Comparison of ENCODE assay signal across 8 cellular contexts in genomic region chr10:112182808-112183328, GRCh38. TPM values are rescaled to one million over a fixed set of nuclear protein-coding genes. Genes with fewer than 3 reads are reported as not detected.
DNase-seq lines count a peak whose midpoint lies in the region; ATAC-seq, FAIRE-seq and TF ChIP-seq lines count a peak whose summit lies in the region.

No MANE protein-coding gene starts in this region.

- H3K27me3 Mint-ChIP-seq in glutamatergic neuron (ENCODE audit: unreplicated experiment), result peaks cover 9% of the 10 kb centered on the region

- H3K9me3 Mint-ChIP-seq in glutamatergic neuron (ENCODE audit: unreplicated experiment), result peaks cover 18% of the 10 kb centered on the region

- peak overlapping the region; percentile 97 for H2AFZ ChIP-seq in GM23248

- peaks cover 4% of the 10 kb centered on the region for H3K4me1 Mint-ChIP-seq in glutamatergic neuron (ENCODE audit: low read depth, unreplicated experiment)

- H3K36me3 ChIP-seq in GM23248 (ENCODE audit: low read depth) (peaks cover 16% of the 10 kb centered on the region; the same call in 1 of the 2 replicates), SJSA1 (peaks cover 23% of the 10 kb centered on the region), small intestine (ENCODE audit: control insufficient read depth in 2 of 2, insufficient read depth in 2 of 2, low read length in 2 of 2) (peaks cover 2% of the 10 kb centered on the region in 2 donors)

- H3K27ac ChIP-seq in GM23248, result no peak overlapping the region
- H3K27ac ChIP-seq in SJSA1, result no peak overlapping the region; the same call in 1 of the 2 replicates
- peak overlapping the region; percentile 34 to 64 for H3K27ac ChIP-seq in small intestine (ENCODE audit: low read depth in 1 of 2, low read length in 1 of 2)

- H3K27me3 ChIP-seq in GM23248 (replicated peaks; ENCODE audit: insufficient read depth) (no peaks in the 10 kb centered on the region), SJSA1 (replicated peaks) (no peaks in the 10 kb centered on the region), small intestine (ENCODE audit: control insufficient read depth in 2 of 2, insufficient read depth in 2 of 2, low read length in 2 of 2) (no peaks in the 10 kb centered on the region)

- no peak for FAIRE-seq in small intestine (lab: Jason Lieb, UNC)

- ATAC-seq in HG03432 (IDR thresholded peaks at IDR 0.05; ENCODE audit: unreplicated experiment), result no peak

- H3K9me2 ChIP-seq in GM23248 (ENCODE audit: insufficient read depth), result no peaks in the 10 kb centered on the region

- H3K27ac Mint-ChIP-seq in glutamatergic neuron (ENCODE audit: unreplicated experiment), result peak overlapping the region; percentile 92

- peaks cover 9% of the 10 kb centered on the region; the same call in 1 of the 2 replicates for H3K79me2 ChIP-seq in GM23248 (ENCODE audit: insufficient read depth)

- peaks cover 6% of the 10 kb centered on the region for H3K4me1 ChIP-seq in GM23248 (ENCODE audit: insufficient read depth)
- peaks cover 12% of the 10 kb centered on the region for H3K4me1 ChIP-seq in SJSA1 (replicated peaks)
- no peaks in the 10 kb centered on the region for H3K4me1 ChIP-seq in small intestine (ENCODE audit: control insufficient read depth in 2 of 2, insufficient read depth in 1 of 2, low read depth in 1 of 2, low read length in 1 of 2)

- peak overlapping the region; percentile 95 for H3K4me3 Mint-ChIP-seq in glutamatergic neuron (ENCODE audit: unreplicated experiment)

- H3F3A ChIP-seq in GM23248 (ENCODE audit: insufficient read depth), result no peaks in the 10 kb centered on the region

- DNase-seq in GM23248, result no peak
- DNase-seq in SJSA1 (ENCODE audit: low read depth in 1 of 2, low spot score in 2 of 2), result no peak
- DNase-seq in glutamatergic neuron, result no peak
- DNase-seq in small intestine, result peak; percentile 40
- no peak for DNase-seq in HCEC 1CT
- no peak for DNase-seq in GDM1 (lab: John Stamatoyannopoulos, UW)
- no peak for DNase-seq in activated CD8-positive, alpha-beta memory T cell treated with anti-CD3 and anti-CD28 coated beads for 24 hours

- in situ Hi-C loops in GM23248 (cut with MboI), result loop anchor here (10.0 kb wide), 1 partner anchor 122 kb away; no protein-coding TSS in a partner anchor

- H3K36me3 Mint-ChIP-seq in glutamatergic neuron (ENCODE audit: unreplicated experiment), result peaks cover 5% of the 10 kb centered on the region

- TF ChIP-seq CTCF in glutamatergic neuron (IDR thresholded peaks at IDR 0.05; ENCODE audit: partially characterized antibody, unreplicated experiment), result no peak

- WGBS in GM23248 (ENCODE audit: low coverage in 1 of 2, low lambda C conversion rate in 2 of 2, missing lambda C conversion rate in 2 of 2), 2 experiments, result 17 to 18% methylated on average over 10 of the region's 10 CpGs
- WGBS in small intestine, 3 donors, result 7 to 24% (median 18%) methylated on average over 10 of the region's 10 CpGs

- peak overlapping the region; percentile 85 for H3K4me2 ChIP-seq in GM23248 (ENCODE audit: unreplicated experiment)

- H3K9me3 ChIP-seq in GM23248 (ENCODE audit: low read depth), result no peaks in the 10 kb centered on the region
- H3K9me3 ChIP-seq in SJSA1 (replicated peaks), result peaks cover 3% of the 10 kb centered on the region; the same call in 1 of the 2 replicates
- H3K9me3 ChIP-seq in small intestine (ENCODE audit: control insufficient read depth, low read depth), result no peaks in the 10 kb centered on the region

- peak overlapping the region; percentile 80 for H3K4me3 ChIP-seq in GM23248
- peak overlapping the region; percentile 80 for H3K4me3 ChIP-seq in SJSA1
- H3K4me3 ChIP-seq in small intestine (ENCODE audit: low read depth in 1 of 2, low read length in 2 of 2), result peak overlapping the region; percentile 58 to 78

- H4K20me1 ChIP-seq in GM23248 (ENCODE audit: insufficient read depth), result no peaks in the 10 kb centered on the region

- H3K9ac ChIP-seq in GM23248, result peak overlapping the region; percentile 85

RNA-seq across cellular contexts. Expression of gene GPAM, which starts 0.7 kb away (rescaled TPM):
- total RNA-seq in GM23248 (2014; rRNA removed; shearing (Covaris generic)), result 9.0 and 12.5 TPM in 2 replicates
- 4.9 and 5.2 TPM in 2 replicates for polyA plus RNA-seq in GM23248 (2016; fragmentation: Nextera tagmentation; extraction: Ambion mirVana)
- total RNA-seq in SJSA1 (2014; rRNA removed; shearing (Covaris generic)), result 13.8 and 17.1 TPM in 2 replicates
- 13.8 TPM for total RNA-seq in glutamatergic neuron (ENCODE audit: unreplicated experiment)
- polyA plus RNA-seq in small intestine, result 10 to 100 TPM in 1 of 3 donors, 1 to 10 TPM in 2; 1.1 to 24.6 (median 3.1) TPM

Comparison
In these comparisons a context has a peak if more than half of its experiments do, and no peak if none do; other contexts are left out.
1. H3K27ac ChIP-seq: peak in small intestine (2 of 2); none in GM23248 (single experiment) and SJSA1 (single experiment).
2. Peak in every context shown above with its lines, with median percentiles within 50 percentile points of each other: H3K4me3 ChIP-seq.